1 cellular context compared by ENCODE assay signal in the genomic region with DNA sequence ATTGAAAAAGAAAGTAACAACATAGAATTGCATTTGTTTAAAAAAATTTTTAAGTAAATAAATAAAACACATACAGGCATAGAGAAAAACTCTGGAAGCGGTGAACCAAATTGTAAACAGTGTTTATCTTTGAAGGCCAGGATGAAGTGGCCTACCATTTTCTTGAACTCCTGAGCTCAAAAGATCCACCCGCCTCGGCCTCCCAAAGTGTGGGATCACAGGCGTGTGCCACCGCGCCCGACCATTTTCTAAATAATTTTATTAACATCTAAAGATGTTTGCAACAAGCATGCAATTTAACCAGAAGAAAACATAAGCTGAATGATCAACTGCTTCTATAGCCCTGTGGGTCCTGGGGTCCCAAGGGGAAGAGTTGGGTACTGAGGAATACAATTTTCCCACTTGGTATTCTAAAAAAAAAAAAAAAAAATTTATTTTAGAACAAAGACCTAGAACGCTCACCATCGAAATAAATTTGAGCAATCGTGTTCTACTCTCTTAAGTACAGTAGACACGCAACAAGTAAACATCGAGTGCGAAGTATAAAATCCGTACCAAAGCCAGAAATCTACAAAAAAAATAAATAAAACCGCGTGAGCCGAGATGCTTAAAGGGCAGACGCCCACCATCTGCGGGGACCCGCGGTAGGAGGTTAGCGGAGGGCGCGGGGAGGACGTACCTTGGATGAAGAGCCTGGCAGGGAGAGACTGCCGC.
TF ChIP-seq lines count a peak whose summit lies in the region.

No MANE protein-coding gene starts in this region.

TF ChIP-seq in HEK293, 187 proteins besides CTCF, POLR2A, EP300 and RAD21 (continued from another document):
- TF ChIP-seq, protein P1, sequence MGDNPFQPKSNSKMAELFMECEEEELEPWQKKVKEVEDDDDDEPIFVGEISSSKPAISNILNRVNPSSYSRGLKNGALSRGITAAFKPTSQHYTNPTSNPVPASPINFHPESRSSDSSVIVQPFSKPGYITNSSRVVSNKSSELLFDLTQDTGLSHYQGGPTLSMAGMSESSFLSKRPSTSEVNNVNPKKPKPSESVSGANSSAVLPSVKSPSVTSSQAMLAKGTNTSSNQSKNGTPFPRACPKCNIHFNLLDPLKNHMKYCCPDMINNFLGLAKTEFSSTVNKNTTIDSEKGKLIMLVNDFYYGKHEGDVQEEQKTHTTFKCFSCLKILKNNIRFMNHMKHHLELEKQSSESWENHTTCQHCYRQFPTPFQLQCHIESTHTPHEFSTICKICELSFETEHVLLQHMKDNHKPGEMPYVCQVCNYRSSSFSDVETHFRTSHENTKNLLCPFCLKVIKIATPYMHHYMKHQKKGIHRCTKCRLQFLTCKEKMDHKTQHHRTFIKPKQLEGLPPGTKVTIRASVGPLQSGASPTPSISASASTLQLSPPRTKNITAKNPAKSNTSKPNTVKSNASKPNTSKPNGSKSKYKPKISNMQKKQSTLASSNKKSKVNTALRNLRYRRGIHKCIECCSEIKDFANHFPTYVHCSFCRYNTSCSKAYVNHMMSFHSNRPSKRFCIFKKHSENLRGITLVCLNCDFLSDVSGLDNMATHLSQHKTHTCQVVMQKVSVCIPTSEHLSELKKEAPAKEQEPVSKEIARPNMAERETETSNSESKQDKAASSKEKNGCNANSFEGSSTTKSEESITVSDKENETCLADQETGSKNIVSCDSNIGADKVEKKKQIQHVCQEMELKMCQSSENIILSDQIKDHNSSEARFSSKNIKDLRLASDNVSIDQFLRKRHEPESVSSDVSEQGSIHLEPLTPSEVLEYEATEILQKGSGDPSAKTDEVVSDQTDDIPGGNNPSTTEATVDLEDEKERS (tag by site-specific recombination; IDR thresholded peaks at IDR 0.05): no peak
- TF ChIP-seq, protein P2, sequence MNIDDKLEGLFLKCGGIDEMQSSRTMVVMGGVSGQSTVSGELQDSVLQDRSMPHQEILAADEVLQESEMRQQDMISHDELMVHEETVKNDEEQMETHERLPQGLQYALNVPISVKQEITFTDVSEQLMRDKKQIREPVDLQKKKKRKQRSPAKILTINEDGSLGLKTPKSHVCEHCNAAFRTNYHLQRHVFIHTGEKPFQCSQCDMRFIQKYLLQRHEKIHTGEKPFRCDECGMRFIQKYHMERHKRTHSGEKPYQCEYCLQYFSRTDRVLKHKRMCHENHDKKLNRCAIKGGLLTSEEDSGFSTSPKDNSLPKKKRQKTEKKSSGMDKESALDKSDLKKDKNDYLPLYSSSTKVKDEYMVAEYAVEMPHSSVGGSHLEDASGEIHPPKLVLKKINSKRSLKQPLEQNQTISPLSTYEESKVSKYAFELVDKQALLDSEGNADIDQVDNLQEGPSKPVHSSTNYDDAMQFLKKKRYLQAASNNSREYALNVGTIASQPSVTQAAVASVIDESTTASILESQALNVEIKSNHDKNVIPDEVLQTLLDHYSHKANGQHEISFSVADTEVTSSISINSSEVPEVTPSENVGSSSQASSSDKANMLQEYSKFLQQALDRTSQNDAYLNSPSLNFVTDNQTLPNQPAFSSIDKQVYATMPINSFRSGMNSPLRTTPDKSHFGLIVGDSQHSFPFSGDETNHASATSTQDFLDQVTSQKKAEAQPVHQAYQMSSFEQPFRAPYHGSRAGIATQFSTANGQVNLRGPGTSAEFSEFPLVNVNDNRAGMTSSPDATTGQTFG (tag by site-specific recombination; IDR thresholded peaks at IDR 0.05; ENCODE audit: borderline replicate concordance): no peak
- 0 out of 2 replicates have a peak, but pooled peaks have one; percentile 20 for TF ChIP-seq ZIC2 (tag by site-specific recombination; IDR thresholded peaks at IDR 0.05)
- no peak for TF ChIP-seq ZNF266 (tag by site-specific recombination; IDR thresholded peaks at IDR 0.05; ENCODE audit: low read depth)
- no peak for TF ChIP-seq ZNF214 (tag by site-specific recombination; IDR thresholded peaks at IDR 0.05; ENCODE audit: borderline replicate concordance)
TF ChIP-seq in HEK293: peak in this region for 5.
